2 cellular contexts compared by ENCODE assay signal in genomic region chr20:47233333-47234188, GRCh38.
A peak's percentile ranks its signal among the peaks of the same experiment; 100 is the strongest.
TF ChIP-seq lines count a peak whose summit lies in the region.

No MANE protein-coding gene starts in this region.

TF ChIP-seq in IMR-90, 13 proteins besides CTCF, POLR2A, EP300 and RAD21:
- TF ChIP-seq, protein P1, sequence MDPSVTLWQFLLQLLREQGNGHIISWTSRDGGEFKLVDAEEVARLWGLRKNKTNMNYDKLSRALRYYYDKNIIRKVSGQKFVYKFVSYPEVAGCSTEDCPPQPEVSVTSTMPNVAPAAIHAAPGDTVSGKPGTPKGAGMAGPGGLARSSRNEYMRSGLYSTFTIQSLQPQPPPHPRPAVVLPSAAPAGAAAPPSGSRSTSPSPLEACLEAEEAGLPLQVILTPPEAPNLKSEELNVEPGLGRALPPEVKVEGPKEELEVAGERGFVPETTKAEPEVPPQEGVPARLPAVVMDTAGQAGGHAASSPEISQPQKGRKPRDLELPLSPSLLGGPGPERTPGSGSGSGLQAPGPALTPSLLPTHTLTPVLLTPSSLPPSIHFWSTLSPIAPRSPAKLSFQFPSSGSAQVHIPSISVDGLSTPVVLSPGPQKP (IDR thresholded peaks at IDR 0.05; ENCODE audit: borderline replicate concordance, low read depth, low read length), result no peak
- TF ChIP-seq MXI1 (IDR thresholded peaks at IDR 0.05; ENCODE audit: borderline replicate concordance, low read depth, low read length) (no peak), NFE2L2 (IDR thresholded peaks at IDR 0.05; ENCODE audit: low read depth, low read length) (no peak), BHLHE40 (IDR thresholded peaks at IDR 0.05; ENCODE audit: low read depth, low read length) (no peak), USF2 (IDR thresholded peaks at IDR 0.05; ENCODE audit: low read depth, low read length) (no peak), MAFK (IDR thresholded peaks at IDR 0.05; ENCODE audit: low read depth, low read length) (peak; percentile 55), CHD1 (IDR thresholded peaks at IDR 0.05; ENCODE audit: low read depth, low read length) (no peak)

TF ChIP-seq in HepG2, 621 proteins besides CTCF, POLR2A, EP300 and RAD21 (continued from another document and continues in another):
- TF ChIP-seq ZNF577 (CRISPR knock-in tag; IDR thresholded peaks at IDR 0.05; ENCODE audit: borderline replicate concordance, low read depth) (no peak), PAF1 (CRISPR knock-in tag; IDR thresholded peaks at IDR 0.05) (no peak), ZNF782 (CRISPR knock-in tag; IDR thresholded peaks at IDR 0.05; ENCODE audit: borderline replicate concordance) (no peak), HOXA3 (CRISPR knock-in tag; IDR thresholded peaks at IDR 0.05) (peak; percentile 86), DNMT1 (CRISPR knock-in tag; IDR thresholded peaks at IDR 0.05) (no peak), THAP11 (CRISPR knock-in tag; IDR thresholded peaks at IDR 0.05) (peak; percentile 78), ZNF569 (CRISPR knock-in tag; IDR thresholded peaks at IDR 0.05; ENCODE audit: borderline replicate concordance) (no peak), KDM3A (CRISPR knock-in tag; IDR thresholded peaks at IDR 0.05; ENCODE audit: low read depth) (no peak), ESRRA (CRISPR knock-in tag; IDR thresholded peaks at IDR 0.05; ENCODE audit: low read depth) (peak; percentile 91), ZNF10 (CRISPR knock-in tag; IDR thresholded peaks at IDR 0.05; ENCODE audit: borderline replicate concordance, low read depth) (no peak), ZNF30 (CRISPR knock-in tag; IDR thresholded peaks at IDR 0.05) (no peak), SP140L (CRISPR knock-in tag; IDR thresholded peaks at IDR 0.05; ENCODE audit: borderline replicate concordance) (no peak), NR2F2 (IDR thresholded peaks at IDR 0.05; ENCODE audit: borderline replicate concordance, low read depth) (peak; percentile 90), ZNF710 (CRISPR knock-in tag; IDR thresholded peaks at IDR 0.05; ENCODE audit: borderline replicate concordance) (no peak), GATA4 (IDR thresholded peaks at IDR 0.05; ENCODE audit: borderline replicate concordance, low read depth) (no peak), PPARG (CRISPR knock-in tag; conservative IDR thresholded peaks at IDR 0.05) (peak; percentile 94), TRIM24 (CRISPR knock-in tag; IDR thresholded peaks at IDR 0.05) (peak; percentile 40; the same call in 1 of the 2 replicates), ZSCAN29 (CRISPR knock-in tag; conservative IDR thresholded peaks at IDR 0.05) (no peak), ATM (IDR thresholded peaks at IDR 0.05; ENCODE audit: borderline replicate concordance) (no peak), ZNF678 (CRISPR knock-in tag; IDR thresholded peaks at IDR 0.05) (no peak), THYN1 (CRISPR knock-in tag; IDR thresholded peaks at IDR 0.05; ENCODE audit: borderline replicate concordance, low read depth) (no peak), ELF1 (CRISPR knock-in tag; IDR thresholded peaks at IDR 0.05) (no peak), JDP2 (CRISPR knock-in tag; IDR thresholded peaks at IDR 0.05; ENCODE audit: borderline replicate concordance) (no peak), HNRNPUL1 (IDR thresholded peaks at IDR 0.05; ENCODE audit: low read depth, low read length) (no peak), AKNA (CRISPR knock-in tag; IDR thresholded peaks at IDR 0.05; ENCODE audit: borderline replicate concordance) (no peak), ZNF552 (CRISPR knock-in tag; IDR thresholded peaks at IDR 0.05; ENCODE audit: borderline replicate concordance) (no peak), ZNF124 (CRISPR knock-in tag; IDR thresholded peaks at IDR 0.05) (peak; percentile 78; the same call in 1 of the 2 replicates), TEAD3 (CRISPR knock-in tag; optimal IDR thresholded peaks at IDR 0.05; ENCODE audit: borderline replicate concordance) (peak; percentile 92), BCL3 (CRISPR knock-in tag; IDR thresholded peaks at IDR 0.05) (peak; percentile 88; the same call in 1 of the 2 replicates), SPEN (CRISPR knock-in tag; IDR thresholded peaks at IDR 0.05; ENCODE audit: low read depth) (peak; percentile 88; the same call in 1 of the 2 replicates), SYNCRIP (IDR thresholded peaks at IDR 0.05; ENCODE audit: insufficient read depth, low read depth, low read length) (no peak), KAT7 (CRISPR knock-in tag; IDR thresholded peaks at IDR 0.05; ENCODE audit: borderline replicate concordance) (no peak), SMAD1 (CRISPR knock-in tag; IDR thresholded peaks at IDR 0.05; ENCODE audit: borderline replicate concordance, low read depth) (peak; percentile 92; the same call in 1 of the 2 replicates)
- TF ChIP-seq, protein P2, sequence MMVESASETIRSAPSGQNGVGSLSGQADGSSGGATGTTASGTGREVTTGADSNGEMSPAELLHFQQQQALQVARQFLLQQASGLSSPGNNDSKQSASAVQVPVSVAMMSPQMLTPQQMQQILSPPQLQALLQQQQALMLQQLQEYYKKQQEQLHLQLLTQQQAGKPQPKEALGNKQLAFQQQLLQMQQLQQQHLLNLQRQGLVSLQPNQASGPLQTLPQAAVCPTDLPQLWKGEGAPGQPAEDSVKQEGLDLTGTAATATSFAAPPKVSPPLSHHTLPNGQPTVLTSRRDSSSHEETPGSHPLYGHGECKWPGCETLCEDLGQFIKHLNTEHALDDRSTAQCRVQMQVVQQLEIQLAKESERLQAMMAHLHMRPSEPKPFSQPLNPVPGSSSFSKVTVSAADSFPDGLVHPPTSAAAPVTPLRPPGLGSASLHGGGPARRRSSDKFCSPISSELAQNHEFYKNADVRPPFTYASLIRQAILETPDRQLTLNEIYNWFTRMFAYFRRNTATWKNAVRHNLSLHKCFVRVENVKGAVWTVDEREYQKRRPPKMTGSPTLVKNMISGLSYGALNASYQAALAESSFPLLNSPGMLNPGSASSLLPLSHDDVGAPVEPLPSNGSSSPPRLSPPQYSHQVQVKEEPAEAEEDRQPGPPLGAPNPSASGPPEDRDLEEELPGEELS (CRISPR knock-in tag; IDR thresholded peaks at IDR 0.05), result peak; percentile 92
- TF ChIP-seq, protein P3, sequence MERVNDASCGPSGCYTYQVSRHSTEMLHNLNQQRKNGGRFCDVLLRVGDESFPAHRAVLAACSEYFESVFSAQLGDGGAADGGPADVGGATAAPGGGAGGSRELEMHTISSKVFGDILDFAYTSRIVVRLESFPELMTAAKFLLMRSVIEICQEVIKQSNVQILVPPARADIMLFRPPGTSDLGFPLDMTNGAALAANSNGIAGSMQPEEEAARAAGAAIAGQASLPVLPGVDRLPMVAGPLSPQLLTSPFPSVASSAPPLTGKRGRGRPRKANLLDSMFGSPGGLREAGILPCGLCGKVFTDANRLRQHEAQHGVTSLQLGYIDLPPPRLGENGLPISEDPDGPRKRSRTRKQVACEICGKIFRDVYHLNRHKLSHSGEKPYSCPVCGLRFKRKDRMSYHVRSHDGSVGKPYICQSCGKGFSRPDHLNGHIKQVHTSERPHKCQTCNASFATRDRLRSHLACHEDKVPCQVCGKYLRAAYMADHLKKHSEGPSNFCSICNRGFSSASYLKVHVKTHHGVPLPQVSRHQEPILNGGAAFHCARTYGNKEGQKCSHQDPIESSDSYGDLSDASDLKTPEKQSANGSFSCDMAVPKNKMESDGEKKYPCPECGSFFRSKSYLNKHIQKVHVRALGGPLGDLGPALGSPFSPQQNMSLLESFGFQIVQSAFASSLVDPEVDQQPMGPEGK (CRISPR knock-in tag; IDR thresholded peaks at IDR 0.05), result peak; percentile 69
- TF ChIP-seq, protein P4, sequence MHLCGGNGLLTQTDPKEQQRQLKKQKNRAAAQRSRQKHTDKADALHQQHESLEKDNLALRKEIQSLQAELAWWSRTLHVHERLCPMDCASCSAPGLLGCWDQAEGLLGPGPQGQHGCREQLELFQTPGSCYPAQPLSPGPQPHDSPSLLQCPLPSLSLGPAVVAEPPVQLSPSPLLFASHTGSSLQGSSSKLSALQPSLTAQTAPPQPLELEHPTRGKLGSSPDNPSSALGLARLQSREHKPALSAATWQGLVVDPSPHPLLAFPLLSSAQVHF (CRISPR knock-in tag; IDR thresholded peaks at IDR 0.05), result no peak
- TF ChIP-seq, protein P5, sequence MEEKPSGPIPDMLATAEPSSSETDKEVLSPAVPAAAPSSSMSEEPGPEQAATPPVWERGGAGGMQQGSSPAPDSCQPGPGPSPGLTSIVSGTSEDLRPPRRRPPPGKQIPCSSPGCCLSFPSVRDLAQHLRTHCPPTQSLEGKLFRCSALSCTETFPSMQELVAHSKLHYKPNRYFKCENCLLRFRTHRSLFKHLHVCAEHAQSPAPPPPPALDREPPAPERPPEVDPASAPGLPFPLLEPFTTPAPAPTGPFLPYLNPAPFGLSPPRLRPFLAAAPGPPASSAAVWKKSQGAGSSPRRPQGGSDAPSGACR (CRISPR knock-in tag; IDR thresholded peaks at IDR 0.05), result peak; percentile 87; the same call in 1 of the 2 replicates
- TF ChIP-seq, protein P6, sequence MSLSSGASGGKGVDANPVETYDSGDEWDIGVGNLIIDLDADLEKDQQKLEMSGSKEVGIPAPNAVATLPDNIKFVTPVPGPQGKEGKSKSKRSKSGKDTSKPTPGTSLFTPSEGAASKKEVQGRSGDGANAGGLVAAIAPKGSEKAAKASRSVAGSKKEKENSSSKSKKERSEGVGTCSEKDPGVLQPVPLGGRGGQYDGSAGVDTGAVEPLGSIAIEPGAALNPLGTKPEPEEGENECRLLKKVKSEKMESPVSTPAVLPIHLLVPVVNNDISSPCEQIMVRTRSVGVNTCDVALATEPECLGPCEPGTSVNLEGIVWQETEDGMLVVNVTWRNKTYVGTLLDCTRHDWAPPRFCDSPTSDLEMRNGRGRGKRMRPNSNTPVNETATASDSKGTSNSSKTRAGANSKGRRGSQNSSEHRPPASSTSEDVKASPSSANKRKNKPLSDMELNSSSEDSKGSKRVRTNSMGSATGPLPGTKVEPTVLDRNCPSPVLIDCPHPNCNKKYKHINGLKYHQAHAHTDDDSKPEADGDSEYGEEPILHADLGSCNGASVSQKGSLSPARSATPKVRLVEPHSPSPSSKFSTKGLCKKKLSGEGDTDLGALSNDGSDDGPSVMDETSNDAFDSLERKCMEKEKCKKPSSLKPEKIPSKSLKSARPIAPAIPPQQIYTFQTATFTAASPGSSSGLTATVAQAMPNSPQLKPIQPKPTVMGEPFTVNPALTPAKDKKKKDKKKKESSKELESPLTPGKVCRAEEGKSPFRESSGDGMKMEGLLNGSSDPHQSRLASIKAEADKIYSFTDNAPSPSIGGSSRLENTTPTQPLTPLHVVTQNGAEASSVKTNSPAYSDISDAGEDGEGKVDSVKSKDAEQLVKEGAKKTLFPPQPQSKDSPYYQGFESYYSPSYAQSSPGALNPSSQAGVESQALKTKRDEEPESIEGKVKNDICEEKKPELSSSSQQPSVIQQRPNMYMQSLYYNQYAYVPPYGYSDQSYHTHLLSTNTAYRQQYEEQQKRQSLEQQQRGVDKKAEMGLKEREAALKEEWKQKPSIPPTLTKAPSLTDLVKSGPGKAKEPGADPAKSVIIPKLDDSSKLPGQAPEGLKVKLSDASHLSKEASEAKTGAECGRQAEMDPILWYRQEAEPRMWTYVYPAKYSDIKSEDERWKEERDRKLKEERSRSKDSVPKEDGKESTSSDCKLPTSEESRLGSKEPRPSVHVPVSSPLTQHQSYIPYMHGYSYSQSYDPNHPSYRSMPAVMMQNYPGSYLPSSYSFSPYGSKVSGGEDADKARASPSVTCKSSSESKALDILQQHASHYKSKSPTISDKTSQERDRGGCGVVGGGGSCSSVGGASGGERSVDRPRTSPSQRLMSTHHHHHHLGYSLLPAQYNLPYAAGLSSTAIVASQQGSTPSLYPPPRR (CRISPR knock-in tag; IDR thresholded peaks at IDR 0.05; ENCODE audit: borderline replicate concordance), result 0 out of 2 replicates have a peak, but pooled peaks have one; percentile 64
